In the genomic region with DNA sequence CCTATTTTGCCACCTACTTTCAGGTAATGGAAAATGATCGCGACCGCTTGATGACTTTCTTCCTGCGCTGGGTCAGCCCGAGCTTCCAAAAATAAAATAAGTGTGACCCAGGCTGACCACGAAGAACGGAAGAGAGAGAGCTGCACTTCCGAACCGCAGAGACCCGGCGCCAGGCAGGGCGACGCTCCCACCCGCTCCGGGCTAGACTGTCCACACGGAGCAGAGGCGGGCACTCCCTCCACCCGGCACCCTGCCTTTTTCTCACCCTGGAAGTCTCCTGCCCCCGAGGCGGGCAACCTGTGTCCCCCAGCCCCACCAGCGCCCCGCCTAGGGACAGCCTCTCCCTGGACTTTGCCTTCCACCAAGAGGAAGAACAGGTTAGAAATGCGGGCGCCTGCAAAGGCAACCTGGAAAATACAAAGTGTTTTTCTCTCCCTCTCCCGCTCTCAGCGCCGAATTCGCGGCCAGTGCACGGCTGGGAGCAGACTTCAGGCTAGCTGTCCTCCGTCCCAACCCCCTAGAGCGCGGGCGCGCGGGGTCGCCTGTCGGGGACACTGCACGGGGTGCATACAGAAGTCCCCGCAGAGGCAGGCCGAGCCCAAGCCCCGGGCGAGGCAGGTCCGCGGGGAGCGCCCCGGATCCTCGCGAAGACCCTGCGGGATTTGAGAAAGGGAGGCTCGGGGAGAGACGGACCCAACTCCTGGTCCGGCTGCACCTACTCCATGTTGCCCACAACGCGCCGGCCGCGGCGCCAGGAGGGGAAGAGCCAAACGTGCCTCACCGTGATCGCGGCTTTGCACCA, we compare ENCODE assay signal across 8 cellular contexts. TPM values are rescaled to one million over a fixed set of nuclear protein-coding genes. Genes with fewer than 3 reads are reported as not detected.
DNase-seq lines count a peak whose midpoint lies in the region; ATAC-seq and TF ChIP-seq lines count a peak whose summit lies in the region.

No MANE protein-coding gene starts in this region.

- H3K9me3 ChIP-seq in CD4-positive, alpha-beta T cell (ENCODE audit: control insufficient read depth, low read length) = no peaks in the 10 kb centered on the region
- no peaks in the 10 kb centered on the region for H3K9me3 ChIP-seq in T-helper 17 cell (ENCODE audit: control insufficient read depth, low read length, poor library complexity, severe bottlenecking)

- H3K27me3 ChIP-seq in CD4-positive, alpha-beta T cell (ENCODE audit: control insufficient read depth, insufficient read depth, low read length) = peaks cover 43% of the 10 kb centered on the region

- DNase-seq in CD4-positive, alpha-beta T cell = no peak
- peak; percentile 29 for DNase-seq in NCI-H345 treated with DMSO at 0.1 percent for 48 hours (lab: John Stamatoyannopoulos, UW; ENCODE audit: unreplicated experiment)
- peak in 44 of 58 donors; percentile 8 to 75 (median 46) for DNase-seq in anterior cingulate cortex (lab: John Stamatoyannopoulos, UW)
- DNase-seq in hippocampal formation (lab: John Stamatoyannopoulos, UW) = peak; percentile 59 to 61
- peak; percentile 75 for DNase-seq in sciatic nerve (ENCODE audit: low spot score)
- DNase-seq in T-helper 17 cell = no peak

- H3K27me3 Mint-ChIP-seq in CD4-positive, alpha-beta T cell = peaks cover 51% of the 10 kb centered on the region
- peaks cover 33% of the 10 kb centered on the region for H3K27me3 Mint-ChIP-seq in T-helper 17 cell

- ATAC-seq in CD4-positive, alpha-beta T cell (ENCODE audit: poor library complexity) = no peak
- ATAC-seq in GM19452 (IDR thresholded peaks at IDR 0.05; ENCODE audit: unreplicated experiment) (peak; percentile 25), sciatic nerve (peak; percentile 27), HG03139 (IDR thresholded peaks at IDR 0.05; ENCODE audit: unreplicated experiment) (no peak), T-helper 17 cell (no peak)

- intact Hi-C loops in CD4-positive, alpha-beta T cell (cut with DNase I, micrococcal nuclease) = no loop called here
- intact Hi-C loops in sciatic nerve (cut with DNase I) = loop anchor here (5.0 kb wide), 1 partner anchor 133 kb away; no protein-coding TSS in a partner anchor

- H3K9me3 Mint-ChIP-seq in CD4-positive, alpha-beta T cell = no peaks in the 10 kb centered on the region

- H3K4me1 Mint-ChIP-seq in CD4-positive, alpha-beta T cell (ENCODE audit: low read depth) = peaks cover 30% of the 10 kb centered on the region
- peaks cover 8% of the 10 kb centered on the region for H3K4me1 Mint-ChIP-seq in T-helper 17 cell

- H3K4me3 Mint-ChIP-seq in CD4-positive, alpha-beta T cell = peak overlapping the region; percentile 93
- H3K4me3 Mint-ChIP-seq in T-helper 17 cell = no peak overlapping the region

- H3K27ac Mint-ChIP-seq in CD4-positive, alpha-beta T cell = no peak overlapping the region
- H3K27ac Mint-ChIP-seq in T-helper 17 cell = no peak overlapping the region

- POLR2A ChIA-PET in CD4-positive, alpha-beta T cell (lab: Charles Lee) = no interaction called here

- H3K27ac ChIP-seq in CD4-positive, alpha-beta T cell (ENCODE audit: low read depth, low read length) = no peak overlapping the region

- CTCF ChIA-PET in CD4-positive, alpha-beta T cell (lab: Charles Lee) = no interaction called here

- no peaks in the 10 kb centered on the region for H3K36me3 Mint-ChIP-seq in CD4-positive, alpha-beta T cell (ENCODE audit: low read depth)
- H3K36me3 Mint-ChIP-seq in T-helper 17 cell (ENCODE audit: low read depth) = no peaks in the 10 kb centered on the region

- TF ChIP-seq CTCF in CD4-positive, alpha-beta T cell (IDR thresholded peaks at IDR 0.05) = no peak

RNA-seq across cellular contexts. Expression of gene SPRY2, which starts 0.9 kb away (rescaled TPM):
- total RNA-seq in CD4-positive, alpha-beta T cell = under 1 TPM; 0.33 to 0.45 TPM
- total RNA-seq in sciatic nerve (78.3 TPM), T-helper 17 cell (under 1 TPM; 0.18 to 0.35 TPM)

Comparison
In these comparisons a context has a peak if more than half of its experiments do, and no peak if none do; other contexts are left out.
1. ATAC-seq: peak in GM19452 (single experiment) and sciatic nerve (single experiment); none in CD4-positive, alpha-beta T cell (single experiment), HG03139 (single experiment) and T-helper 17 cell (single experiment).
2. DNase-seq: peak in NCI-H345 treated with DMSO at 0.1 percent for 48 hours (single experiment), anterior cingulate cortex (44 of 58), hippocampal formation (2 of 2) and sciatic nerve (single experiment); none in CD4-positive, alpha-beta T cell (0 of 10) and T-helper 17 cell (0 of 3).
3. RNA of gene SPRY2, which starts 0.9 kb away (total RNA-seq): 78.3 TPM in sciatic nerve (single experiment); 0.33 to 0.45 TPM in CD4-positive, alpha-beta T cell and 0.18 to 0.35 TPM in T-helper 17 cell; every median in the first group is over 10 times any median in the second.